ENCODE assay signal across 1 cellular context in genomic region chr17:44916059-44916780, GRCh38.
A peak's percentile ranks its signal among the peaks of the same experiment; 100 is the strongest.
TF ChIP-seq lines count a peak whose summit lies in the region.

No MANE protein-coding gene starts in this region.

TF ChIP-seq in K562, 482 proteins besides CTCF, POLR2A, EP300 and RAD21:
- TF ChIP-seq DNMT1 (IDR thresholded peaks at IDR 0.05) (no peak), CEBPB (tag; IDR thresholded peaks at IDR 0.05) (peak; percentile 36; the same call in 1 of the 2 replicates)
